ENCODE assay signal across 20 cellular contexts in the genomic region with DNA sequence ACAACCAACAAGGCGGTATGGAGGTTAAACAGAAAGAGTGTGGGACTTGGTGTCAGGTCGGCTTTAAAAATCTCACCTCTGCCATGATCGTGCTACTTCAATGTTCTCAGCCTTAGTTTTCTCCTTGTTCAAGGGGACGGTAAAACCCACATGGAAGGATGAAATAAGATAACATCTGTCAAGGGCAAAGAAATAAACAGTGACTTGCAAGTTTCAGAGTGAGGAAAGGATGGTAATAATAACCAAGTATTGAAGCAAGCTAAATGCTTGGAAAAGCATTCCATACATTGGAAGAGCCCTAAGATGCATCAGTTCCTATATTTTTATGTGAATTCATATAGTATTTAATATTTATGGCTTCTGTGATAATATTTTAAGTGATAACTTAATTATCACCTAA.
"Had no signal": no experiment of that assay in that cellular context is flagged by ENCODE, and none has a peak within 500 bp of the region (broad histone marks: within the 10 kb centered on the region; RNA-seq: fewer than 3 reads in every experiment).

No MANE protein-coding gene starts in this region.

- H3K27ac ChIP-seq: cardiac muscle cell, dorsolateral prefrontal cortex, epithelial cell of prostate, parathyroid adenoma, testis, WERI-Rb-1 had no signal

- H3K27me3 ChIP-seq: testis had no signal

- ATAC-seq: activated naive CD4-positive, alpha-beta T cell treated with anti-CD3 and anti-CD28 coated beads, Interleukin-2, amount 50 U/mL, for 72 hours; activated T-cell treated with anti-CD3 and anti-CD28 coated beads, Interleukin-2, amount 50 U/mL, for 72 hours; left lobe of liver; natural killer cell treated with Interleukin-12 subunit alpha and Interleukin-12 subunit beta and Interleukin-15 and Interleukin-18, amount 100 ng/mL, for 72 hours; stimulated activated effector memory CD8-positive, alpha-beta T cell treated with anti-CD3 and anti-CD28 coated beads, Interleukin-12 subunit alpha, Interleukin-12 subunit beta, amount 100 ng/mL, for 72 hours had no signal

- H3K4me1 ChIP-seq: parathyroid adenoma, testis had no signal

- H3K4me3 ChIP-seq: cardiac muscle cell, dorsolateral prefrontal cortex, lung, testis had no signal

- H3K36me3 ChIP-seq: cardiac muscle cell, WERI-Rb-1 had no signal

- H3K9me3 ChIP-seq: testis had no signal

- H3K9ac ChIP-seq: parathyroid adenoma had no signal

- DNase-seq: activated CD4-positive, alpha-beta T cell treated with anti-CD3 and anti-CD28 coated beads for 1 hour; activated CD8-positive, alpha-beta memory T cell treated with anti-CD3 and anti-CD28 coated beads for 24 hours; activated CD8-positive, alpha-beta memory T cell treated with anti-CD3 and anti-CD28 coated beads, Interleukin-2, amount 50 U/mL, for 48 hours; activated effector memory CD4-positive, alpha-beta T cell treated with anti-CD3 and anti-CD28 coated beads, Interleukin-2, amount 50 U/mL, for 16 hours; activated T-cell treated with anti-CD3 and anti-CD28 coated beads, Interleukin-2, amount 50 U/mL, for 72 hours; dorsolateral prefrontal cortex; hippocampal formation; islet precursor cell; stimulated activated CD4-positive, alpha-beta T cell treated with anti-CD3 and anti-CD28 coated beads, Interleukin-4, amount 100 ng/mL, for 24 hours; T-helper 2 cell; testis; WERI-Rb-1 had no signal
